In the genomic region with DNA sequence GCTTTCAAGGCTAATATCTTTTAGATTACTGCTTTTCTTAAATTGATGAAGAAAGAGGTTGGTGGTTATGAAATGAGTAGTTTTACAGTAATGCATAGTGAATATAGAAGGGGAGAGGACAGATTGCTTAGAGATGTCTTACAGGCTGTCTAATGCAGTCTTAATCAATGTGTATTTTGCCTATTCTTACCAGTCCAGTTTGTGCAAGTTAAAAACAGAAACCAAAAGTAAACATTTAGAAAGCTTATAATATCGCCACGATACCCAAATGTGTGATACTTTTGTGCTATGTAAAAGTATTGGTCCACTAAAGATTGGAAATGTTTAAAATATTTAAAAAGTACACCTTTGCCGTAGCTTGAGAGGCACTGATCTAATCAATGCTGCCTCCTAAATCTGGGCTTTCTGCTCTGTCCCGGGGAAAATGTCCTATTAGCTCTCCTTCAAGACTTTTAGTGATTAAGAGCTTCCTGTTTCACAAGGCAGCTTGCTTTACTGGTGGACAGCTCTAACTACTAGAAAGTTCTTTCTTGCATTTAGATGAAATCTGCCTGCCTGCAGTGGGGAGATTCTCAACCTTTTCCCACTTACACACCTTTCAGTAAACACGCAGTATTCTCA, we compare ENCODE assay signal across 9 cellular contexts.
DNase-seq lines count a peak whose midpoint lies in the region; ATAC-seq and TF ChIP-seq lines count a peak whose summit lies in the region.
"Had no signal": no experiment of that assay in that cellular context is flagged by ENCODE, and none has a peak within 500 bp of the region (broad histone marks: within the 10 kb centered on the region; RNA-seq: fewer than 3 reads in every experiment).

No MANE protein-coding gene starts in this region.

- peak; percentile 64 for ATAC-seq in HG03354 (IDR thresholded peaks at IDR 0.05; ENCODE audit: poor library complexity, severe bottlenecking, unreplicated experiment)

- DNase-seq in CD8-positive, alpha-beta memory T cell = peak in 1 of 5 donors; percentile 4
- DNase-seq in dorsolateral prefrontal cortex (no peak), osteocyte (ENCODE audit: extremely low spot score, unreplicated experiment) (no peak), iPS-NIHi11 (ENCODE audit: low spot score) (no peak), HUDEP-2 (lab: John Stamatoyannopoulos, UW; ENCODE audit: unreplicated experiment in 76 of 76) (no peak), H4 (ENCODE audit: low spot score) (no peak)
- no peak for DNase-seq in activated effector memory CD4-positive, alpha-beta T cell treated with Interleukin-2 at 50 U/mL for 16 hours

- H3K36me3 Mint-ChIP-seq in CD8-positive, alpha-beta memory T cell = peaks cover 7 to 24% (median 19%) of the 10 kb centered on the region in 3 donors
- peaks cover 7% of the 10 kb centered on the region for H3K36me3 Mint-ChIP-seq in osteocyte (ENCODE audit: unreplicated experiment)

- peaks cover 4% of the 10 kb centered on the region for H3K36me3 ChIP-seq in CD8-positive, alpha-beta memory T cell (ENCODE audit: insufficient read depth, low read length)

- no peaks in the 10 kb centered on the region for H3K9me3 ChIP-seq in CD8-positive, alpha-beta memory T cell (ENCODE audit: low read length)
- H3K9me3 ChIP-seq: SJSA1 had no signal

- H3K4me1 Mint-ChIP-seq in CD8-positive, alpha-beta memory T cell = peaks cover 12 to 25% (median 21%) of the 10 kb centered on the region in 3 donors
- peaks cover 25% of the 10 kb centered on the region for H3K4me1 Mint-ChIP-seq in osteocyte (ENCODE audit: unreplicated experiment)

- POLR2A ChIA-PET in CD8-positive, alpha-beta memory T cell (lab: Charles Lee) = interaction anchor here (0.7 to 1.9 kb wide), 2 partner anchors 13 to 96 kb away, joined by 4 to 10 read pairs; a partner anchor contains a TSS

- CTCF ChIA-PET in CD8-positive, alpha-beta memory T cell (lab: Charles Lee) = interaction anchor here (1.0 to 1.2 kb wide), 3 partner anchors 16 to 118 kb away, joined by 3 to 4 read pairs (median 4); no protein-coding TSS in a partner anchor

- peak overlapping the region; percentile 35 for H3K4me3 ChIP-seq in CD8-positive, alpha-beta memory T cell (ENCODE audit: low read length)
- H3K4me3 ChIP-seq in dorsolateral prefrontal cortex = peak overlapping the region in 41 of 59 donors; percentile 1 to 55 (median 25)
- H3K4me3 ChIP-seq: SJSA1 had no signal

- H3K4me3 Mint-ChIP-seq in CD8-positive, alpha-beta memory T cell = peak overlapping the region; percentile 81 to 90 (median 87)
- no peak overlapping the region for H3K4me3 Mint-ChIP-seq in osteocyte (ENCODE audit: unreplicated experiment)

- intact Hi-C loops in dorsolateral prefrontal cortex (cut with DNase I) = loop anchor here (5.0 to 10.0 kb wide), 3 partner anchors 217 to 787 kb away; a partner anchor contains a TSS

- no peaks in the 10 kb centered on the region for H3K4me1 ChIP-seq in CD8-positive, alpha-beta memory T cell (ENCODE audit: insufficient read depth, low read length)

- peaks cover 0 to 3% (median 0%) of the 10 kb centered on the region in 5 donors for H3K9me3 Mint-ChIP-seq in CD8-positive, alpha-beta memory T cell
- H3K9me3 Mint-ChIP-seq in osteocyte (ENCODE audit: unreplicated experiment) = no peaks in the 10 kb centered on the region

- peak overlapping the region; percentile 69 to 94 (median 90) for H3K27ac Mint-ChIP-seq in CD8-positive, alpha-beta memory T cell
- H3K27ac Mint-ChIP-seq in osteocyte (ENCODE audit: unreplicated experiment) = peak overlapping the region; percentile 65

- H3K27ac ChIP-seq in CD8-positive, alpha-beta memory T cell (ENCODE audit: low read depth, low read length) = peak overlapping the region; percentile 55
- peak overlapping the region in 12 of 59 donors; percentile 1 to 69 (median 34) for H3K27ac ChIP-seq in dorsolateral prefrontal cortex
- H3K27ac ChIP-seq: SJSA1 had no signal

- H3K27me3 Mint-ChIP-seq in CD8-positive, alpha-beta memory T cell = no peaks in the 10 kb centered on the region
- no peaks in the 10 kb centered on the region for H3K27me3 Mint-ChIP-seq in osteocyte (ENCODE audit: unreplicated experiment)

- H3K27me3 ChIP-seq in CD8-positive, alpha-beta memory T cell (ENCODE audit: insufficient read depth, low read length, poor library complexity, severe bottlenecking) = no peaks in the 10 kb centered on the region
- H3K27me3 ChIP-seq in dorsolateral prefrontal cortex = no peaks in the 10 kb centered on the region
- H3K27me3 ChIP-seq: SJSA1 had no signal

- TF ChIP-seq CTCF in dorsolateral prefrontal cortex (IDR thresholded peaks at IDR 0.05 in 54 of 56, conservative IDR thresholded peaks at IDR 0.05 in 2 of 56; ENCODE audit: low read depth in 1 of 56, partially characterized antibody in 56 of 56) (no peak), osteocyte (IDR thresholded peaks at IDR 0.05) (no peak)
